1 cellular context compared by ENCODE assay signal in genomic region chrX:154435171-154435733, GRCh38.
TF ChIP-seq lines count a peak whose summit lies in the region.

No MANE protein-coding gene starts in this region.

TF ChIP-seq in IMR-90, 13 proteins besides CTCF, POLR2A, EP300 and RAD21:
- TF ChIP-seq NFE2L2 (IDR thresholded peaks at IDR 0.05; ENCODE audit: low read depth, low read length) (no peak), SMC3 (IDR thresholded peaks at IDR 0.05; ENCODE audit: low read depth, low read length) (no peak), MXI1 (IDR thresholded peaks at IDR 0.05; ENCODE audit: borderline replicate concordance, low read depth, low read length) (no peak), MAZ (IDR thresholded peaks at IDR 0.05; ENCODE audit: borderline replicate concordance, low read depth, low read length) (no peak), BHLHE40 (IDR thresholded peaks at IDR 0.05; ENCODE audit: low read depth, low read length) (no peak), CEBPB (IDR thresholded peaks at IDR 0.05; ENCODE audit: low read depth, low read length) (no peak), CHD1 (IDR thresholded peaks at IDR 0.05; ENCODE audit: low read depth, low read length) (no peak), MAFK (IDR thresholded peaks at IDR 0.05; ENCODE audit: low read depth, low read length) (no peak), USF2 (IDR thresholded peaks at IDR 0.05; ENCODE audit: low read depth, low read length) (no peak), FOS (IDR thresholded peaks at IDR 0.05; ENCODE audit: low read depth, low read length) (no peak), RCOR1 (IDR thresholded peaks at IDR 0.05; ENCODE audit: insufficient replicate concordance, low read length) (no peak), ELK1 (IDR thresholded peaks at IDR 0.05; ENCODE audit: borderline replicate concordance, low read depth, low read length) (no peak), RFX5 (IDR thresholded peaks at IDR 0.05; ENCODE audit: low read depth, low read length) (no peak)
